8 cellular contexts compared by ENCODE assay signal in genomic region chr15:24772709-24773373, GRCh38.
A peak's percentile ranks its signal among the peaks of the same experiment; 100 is the strongest.
DNase-seq lines count a peak whose midpoint lies in the region; ATAC-seq, FAIRE-seq and TF ChIP-seq lines count a peak whose summit lies in the region.

No MANE protein-coding gene starts in this region.

- H3K27ac ChIP-seq in thymus (ENCODE audit: low read depth), result no peak overlapping the region

- DNase-seq in GM12891 (ENCODE audit: insufficient read length, low spot score), result peak; percentile 10
- peak; percentile 82 for DNase-seq in amniotic epithelial cell (ENCODE audit: low read depth)
- DNase-seq in left cardiac atrium, result peak; percentile 78
- DNase-seq in posterior cingulate gyrus, result peak; percentile 45 to 97 (median 72)
- no peak for DNase-seq in SW 1271 (lab: John Stamatoyannopoulos, UW)
- no peak for DNase-seq in NCI-H1105 (lab: John Stamatoyannopoulos, UW)

- H3K4me1 ChIP-seq in thymus (ENCODE audit: control insufficient read depth, insufficient read depth, low read length), result no peaks in the 10 kb centered on the region

- peak; percentile 38 for FAIRE-seq in GM12891 (lab: Jason Lieb, UNC)

- intact Hi-C loops in left cardiac atrium (cut with DNase I) (no loop called here), posterior cingulate gyrus (cut with DNase I) (no loop called here)

- peak overlapping the region; percentile 29 for H3K4me3 ChIP-seq in thymus (ENCODE audit: low read length)

- H3K9me3 ChIP-seq in thymus (ENCODE audit: control insufficient read depth), result peaks cover 4% of the 10 kb centered on the region

- no peaks in the 10 kb centered on the region for H3K36me3 ChIP-seq in thymus (ENCODE audit: control insufficient read depth, insufficient read depth)

- WGBS in thymus, result 32% methylated on average over 47 of the region's 47 CpGs

- ATAC-seq in SK-N-SH treated with all-trans-retinoic acid at 6 μM for 48 hours, result peak; percentile 91
- peak; percentile 93 to 99 for ATAC-seq in left cardiac atrium

- H3K27me3 ChIP-seq in thymus (ENCODE audit: control insufficient read depth, insufficient read depth), result no peaks in the 10 kb centered on the region

- no peak for TF ChIP-seq POLR2A in GM12891 (IDR thresholded peaks at IDR 0.05; ENCODE audit: low read depth, low read length)

TF ChIP-seq in GM12891, 5 proteins besides CTCF, POLR2A, EP300 and RAD21:
- TF ChIP-seq SPI1 (IDR thresholded peaks at IDR 0.05; ENCODE audit: low read depth, low read length) (no peak), TAF1 (IDR thresholded peaks at IDR 0.05; ENCODE audit: low read depth, low read length) (no peak), POLR2AphosphoS5 (IDR thresholded peaks at IDR 0.05; ENCODE audit: low read depth, low read length) (no peak), PAX5 (IDR thresholded peaks at IDR 0.05; ENCODE audit: insufficient read depth, low read length, severe bottlenecking) (no peak), POU2F2 (IDR thresholded peaks at IDR 0.05; ENCODE audit: low read depth, low read length) (no peak)

TF ChIP-seq in SK-N-SH treated with all-trans-retinoic acid at 6 μM for 48 hours, 23 proteins besides CTCF, POLR2A, EP300 and RAD21:
- TF ChIP-seq ISL1 (CRISPR knock-in tag; IDR thresholded peaks at IDR 0.05) (no peak), ZNF70 (CRISPR knock-in tag; IDR thresholded peaks at IDR 0.05) (no peak), SNAI2 (CRISPR knock-in tag; IDR thresholded peaks at IDR 0.05) (no peak), OSR1 (CRISPR knock-in tag; IDR thresholded peaks at IDR 0.05) (no peak), CSRNP3 (CRISPR knock-in tag; IDR thresholded peaks at IDR 0.05) (no peak), CREB5 (CRISPR knock-in tag; IDR thresholded peaks at IDR 0.05; ENCODE audit: low read depth) (no peak), ARNTL (CRISPR knock-in tag; IDR thresholded peaks at IDR 0.05; ENCODE audit: borderline replicate concordance, low read depth) (no peak), RARB (CRISPR knock-in tag; IDR thresholded peaks at IDR 0.05) (no peak), ESRRG (CRISPR knock-in tag; IDR thresholded peaks at IDR 0.05) (no peak), ZNF8 (CRISPR knock-in tag; IDR thresholded peaks at IDR 0.05) (no peak), TCF4 (CRISPR knock-in tag; IDR thresholded peaks at IDR 0.05; ENCODE audit: borderline replicate concordance) (no peak), PPARA (CRISPR knock-in tag; IDR thresholded peaks at IDR 0.05; ENCODE audit: borderline replicate concordance) (no peak), ZFP30 (CRISPR knock-in tag; IDR thresholded peaks at IDR 0.05) (no peak), TSHZ2 (CRISPR knock-in tag; IDR thresholded peaks at IDR 0.05) (no peak), TOX (CRISPR knock-in tag; IDR thresholded peaks at IDR 0.05; ENCODE audit: borderline replicate concordance) (no peak), BACH2 (CRISPR knock-in tag; IDR thresholded peaks at IDR 0.05; ENCODE audit: borderline replicate concordance) (no peak), ZC3H10 (CRISPR knock-in tag; IDR thresholded peaks at IDR 0.05) (no peak), ZNF565 (CRISPR knock-in tag; conservative IDR thresholded peaks at IDR 0.05; ENCODE audit: low read depth) (no peak), PATZ1 (CRISPR knock-in tag; IDR thresholded peaks at IDR 0.05; ENCODE audit: borderline replicate concordance) (no peak), CSDC2 (CRISPR knock-in tag; IDR thresholded peaks at IDR 0.05) (no peak)

Comparison
In these comparisons a context has a peak if more than half of its experiments do, and no peak if none do; other contexts are left out.
1. DNase-seq: peak in GM12891 (single experiment), amniotic epithelial cell (single experiment), left cardiac atrium (single experiment) and posterior cingulate gyrus (10 of 10); none in SW 1271 (0 of 2) and NCI-H1105 (single experiment).